In genomic region chr9:94167376-94167775, GRCh38 we compare ENCODE assay signal across 8 cellular contexts.
DNase-seq lines count a peak whose midpoint lies in the region; ATAC-seq and TF ChIP-seq lines count a peak whose summit lies in the region.

No MANE protein-coding gene starts in this region.

- H3K4me3 Mint-ChIP-seq in Caco-2 (ENCODE audit: unreplicated experiment) = peak overlapping the region; percentile 84

- BruUV-seq in Caco-2 (replicated peaks; lab: Mats Ljungman, UMichigan) = TSS peak; percentile 46

- H3K23ac ChIP-seq in trophoblast cell (ENCODE audit: low read length) = no peak overlapping the region

- H3K4me2 ChIP-seq in trophoblast cell (ENCODE audit: low read length) = peak overlapping the region; percentile 44

- no peaks in the 10 kb centered on the region for H3K27me3 Mint-ChIP-seq in Caco-2 (ENCODE audit: insufficient read depth, unreplicated experiment)

- H3K4me1 ChIP-seq in Caco-2 (peaks cover 6% of the 10 kb centered on the region; the same call in 1 of the 2 replicates), RWPE2 (ENCODE audit: insufficient read depth, poor library complexity, severe bottlenecking) (peaks cover 30% of the 10 kb centered on the region), esophagus squamous epithelium (peaks cover 25 to 63% (median 40%) of the 10 kb centered on the region in 3 donors), trophoblast cell (ENCODE audit: control insufficient read depth in 1 of 2, insufficient read depth in 2 of 2, low read length in 2 of 2) (no peaks in the 10 kb centered on the region)

- no peak for TF ChIP-seq POLR2A in esophagus squamous epithelium (IDR thresholded peaks at IDR 0.05)

- H3K27me3 ChIP-seq in Caco-2 (replicated peaks; ENCODE audit: control insufficient read depth, insufficient read depth, low read length) = no peaks in the 10 kb centered on the region
- no peaks in the 10 kb centered on the region for H3K27me3 ChIP-seq in RWPE2 (ENCODE audit: insufficient read depth, poor library complexity, severe bottlenecking)
- no peaks in the 10 kb centered on the region for H3K27me3 ChIP-seq in esophagus squamous epithelium
- no peaks in the 10 kb centered on the region for H3K27me3 ChIP-seq in trophoblast cell (ENCODE audit: insufficient read depth, low read length)

- H2AFZ ChIP-seq in trophoblast cell (ENCODE audit: insufficient read depth, low read length, poor library complexity) = no peak overlapping the region

- no peak for DNase-seq in Caco-2
- DNase-seq in RWPE2 (ENCODE audit: low spot score) = no peak
- DNase-seq in esophagus squamous epithelium (lab: John Stamatoyannopoulos, UW) = no peak
- DNase-seq in trophoblast cell = no peak
- DNase-seq in NCI-H748 (lab: John Stamatoyannopoulos, UW; ENCODE audit: unreplicated experiment) = no peak

- no peak for TF ChIP-seq CTCF in Caco-2 (IDR thresholded peaks at IDR 0.05; ENCODE audit: insufficient read depth in 1 of 2, low read depth in 1 of 2, low read length in 1 of 2, severe bottlenecking in 1 of 2, unreplicated experiment in 1 of 2)
- no peak for TF ChIP-seq CTCF in RWPE2 (IDR thresholded peaks at IDR 0.05; ENCODE audit: poor library complexity, severe bottlenecking)
- no peak for TF ChIP-seq CTCF in esophagus squamous epithelium (IDR thresholded peaks at IDR 0.05)

- no peak overlapping the region for H3K18ac ChIP-seq in trophoblast cell (ENCODE audit: low read length)

- H3K14ac ChIP-seq in trophoblast cell (ENCODE audit: low read length) = no peak overlapping the region

- no peak overlapping the region for H2BK12ac ChIP-seq in trophoblast cell (ENCODE audit: low read length)

- H3K36me3 ChIP-seq in Caco-2 (ENCODE audit: control insufficient read depth, insufficient read depth, low read length) (no peaks in the 10 kb centered on the region), RWPE2 (ENCODE audit: low read depth) (peaks cover 53% of the 10 kb centered on the region), esophagus squamous epithelium (peaks cover 0 to 7% (median 0%) of the 10 kb centered on the region in 3 donors), trophoblast cell (ENCODE audit: control insufficient read depth in 1 of 2, insufficient read depth in 2 of 2, low read length in 2 of 2) (peaks cover 4 to 5% of the 10 kb centered on the region in 2 experiments)

- H3K9me3 ChIP-seq in Caco-2 (no peaks in the 10 kb centered on the region), RWPE2 (ENCODE audit: severe bottlenecking) (no peaks in the 10 kb centered on the region), esophagus squamous epithelium (no peaks in the 10 kb centered on the region), trophoblast cell (ENCODE audit: insufficient read depth, low read depth, low read length) (no peaks in the 10 kb centered on the region)

- no peak overlapping the region for H2BK120ac ChIP-seq in trophoblast cell (ENCODE audit: insufficient read depth, low read length, poor library complexity)

- no peak overlapping the region for H4K12ac ChIP-seq in trophoblast cell (ENCODE audit: low read depth, low read length)

- ATAC-seq in RWPE2 (ENCODE audit: low read depth) (no peak), HG03196 (IDR thresholded peaks at IDR 0.05; ENCODE audit: unreplicated experiment) (no peak), GM18870 (IDR thresholded peaks at IDR 0.05; ENCODE audit: unreplicated experiment) (no peak), GM21526 (IDR thresholded peaks at IDR 0.05; ENCODE audit: low FRiP score, unreplicated experiment) (no peak)

- H3K36me3 Mint-ChIP-seq in Caco-2 (ENCODE audit: insufficient read depth, unreplicated experiment) = peaks cover 23% of the 10 kb centered on the region

- H3K4me3 ChIP-seq in Caco-2 (ENCODE audit: low read depth, low read length) (peak overlapping the region; percentile 75), RWPE2 (ENCODE audit: severe bottlenecking) (peak overlapping the region; percentile 58), esophagus squamous epithelium (peak overlapping the region; percentile 75 to 100 (median 95)), trophoblast cell (ENCODE audit: low read depth, low read length) (peak overlapping the region; percentile 83)

- peaks cover 7% of the 10 kb centered on the region for H3K4me1 Mint-ChIP-seq in Caco-2 (ENCODE audit: low read depth, unreplicated experiment)

- no peak overlapping the region for H3K4ac ChIP-seq in trophoblast cell (ENCODE audit: low read depth, low read length)

- no peak overlapping the region for H4K8ac ChIP-seq in trophoblast cell (ENCODE audit: low read depth, low read length)

- H2BK5ac ChIP-seq in trophoblast cell (ENCODE audit: low read depth, low read length, poor library complexity) = no peak overlapping the region

- peak overlapping the region; percentile 94 for H3K9ac ChIP-seq in trophoblast cell (ENCODE audit: low read length)

- H2AK5ac ChIP-seq in trophoblast cell (ENCODE audit: low read length) = no peak overlapping the region

- peak overlapping the region; percentile 90 for H3K27ac Mint-ChIP-seq in Caco-2 (ENCODE audit: unreplicated experiment)

- intact Hi-C loops in Caco-2 (cut with micrococcal nuclease; ENCODE audit: unreplicated experiment) (loop anchor here (2.0 kb wide), 2 partner anchors 91 to 103 kb away; partner anchors contain the start of gene ZNF169), esophagus squamous epithelium (cut with DNase I) (no loop called here)

- POLR2A ChIA-PET in Caco-2 (lab: Charles Lee) = no interaction called here

- H3K79me2 ChIP-seq in trophoblast cell (ENCODE audit: control insufficient read depth, insufficient read depth, low read length, poor library complexity) = peaks cover 12% of the 10 kb centered on the region

- H4K91ac ChIP-seq in trophoblast cell (ENCODE audit: low read depth, low read length) = no peak overlapping the region

- H3K27ac ChIP-seq in RWPE2 (ENCODE audit: poor library complexity, severe bottlenecking) = peak overlapping the region; percentile 87
- H3K27ac ChIP-seq in esophagus squamous epithelium = peak overlapping the region; percentile 97 to 100 (median 98)
- H3K27ac ChIP-seq in trophoblast cell (ENCODE audit: low read depth, low read length) = peak overlapping the region; percentile 86

- peaks cover 7% of the 10 kb centered on the region for H3K79me1 ChIP-seq in trophoblast cell (ENCODE audit: low read length)

- no peaks in the 10 kb centered on the region for H3K9me3 Mint-ChIP-seq in Caco-2 (ENCODE audit: unreplicated experiment)

- 0 to 2% methylated on average over 4 of the region's 4 CpGs for WGBS in esophagus squamous epithelium, 2 donors
- WGBS in trophoblast cell (ENCODE audit: extremely low coverage, insufficient coverage, insufficient read length) = no CpG with 5 or more reads among the region's 4 CpGs

- CTCF ChIA-PET in Caco-2 (lab: Charles Lee) = no interaction called here
